ENCODE assay signal across 19 cellular contexts in the genomic region with DNA sequence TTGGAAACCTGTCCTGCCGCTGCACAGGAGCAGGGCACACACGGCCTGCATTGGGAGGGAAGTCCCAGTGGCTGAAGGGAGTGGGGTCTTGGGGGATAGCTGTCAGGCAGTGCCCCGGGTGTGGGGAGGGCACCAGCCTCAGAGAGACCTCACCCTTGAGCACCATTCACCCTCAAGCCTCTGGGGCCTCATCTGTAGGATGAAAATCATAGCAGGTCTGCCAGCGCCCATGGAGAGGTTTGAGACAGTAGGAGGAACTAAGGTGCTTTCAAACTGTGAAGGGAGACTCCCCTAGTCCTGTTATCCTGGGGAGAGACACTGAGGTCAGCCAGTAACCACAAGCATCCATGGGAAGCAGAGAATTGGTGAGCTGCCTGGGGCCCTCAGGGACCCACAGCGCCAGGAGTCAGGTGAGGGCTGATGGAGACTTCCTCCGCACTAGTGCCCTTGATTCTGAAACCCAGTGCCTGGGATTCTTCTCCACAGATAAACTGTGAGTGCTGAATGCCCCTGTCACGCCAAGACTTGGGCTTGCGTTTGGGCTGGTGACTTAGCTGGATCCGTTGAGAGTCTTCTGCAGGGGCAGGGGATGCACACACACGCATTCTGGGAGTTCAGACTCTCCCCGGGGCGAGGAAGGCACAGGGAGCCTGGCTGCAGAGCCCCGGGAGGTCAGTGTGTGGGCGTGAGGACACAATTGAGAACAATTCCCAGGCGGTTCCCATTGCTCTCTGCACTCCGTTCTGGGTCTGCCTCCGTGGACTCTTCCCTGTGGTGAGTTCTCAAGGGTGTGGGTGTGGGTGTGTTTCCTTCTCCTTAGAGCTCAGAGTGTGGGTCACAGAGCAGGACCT. TPM values are rescaled to one million over a fixed set of nuclear protein-coding genes. Genes with fewer than 3 reads are reported as not detected.
DNase-seq lines count a peak whose midpoint lies in the region; ATAC-seq and TF ChIP-seq lines count a peak whose summit lies in the region.
"Had no signal": no experiment of that assay in that cellular context is flagged by ENCODE, and none has a peak within 500 bp of the region (broad histone marks: within the 10 kb centered on the region; RNA-seq: fewer than 3 reads in every experiment).

No MANE protein-coding gene starts in this region.

- DNase-seq in choroid plexus epithelial cell (ENCODE audit: low read depth), result peak; percentile 45
- no peak for DNase-seq in hepatocyte (ENCODE audit: low spot score)
- DNase-seq in progenitor cell of endocrine pancreas (ENCODE audit: low spot score, unreplicated experiment), result peak; percentile 5
- no peak for DNase-seq in GM19240 (ENCODE audit: insufficient read length, low spot score)
- DNase-seq in stimulated activated CD4-positive, alpha-beta T cell treated with anti-CD3 and anti-CD28 coated beads, Interleukin-4, amount 100 ng/mL, for 1 hour, result no peak
- no peak for DNase-seq in activated CD4-positive, alpha-beta T cell treated with anti-CD3 and anti-CD28 coated beads, Interleukin-2, amount 50 U/mL, for 4 hours
- DNase-seq: activated CD4-positive, alpha-beta T cell treated with anti-CD3 and anti-CD28 coated beads, Interleukin-2, amount 10 ng/mL, durations not matched to agents 24 days and 14 days; activated gamma-delta T cell treated with Interleukin-2 at 50 U/mL for 16 hours; activated T-cell treated with anti-CD3 and anti-CD28 coated beads for 4 hours; C1 segment of cervical spinal cord; erythroblast; midbrain; NCI-H1694 treated with DMSO at 0.1 percent for 48 hours; T-helper 17 cell had no signal

- WGBS in hepatocyte (ENCODE audit: low lambda C conversion rate, missing lambda C conversion rate), result 75% methylated on average over 17 of the region's 17 CpGs

- CTCF ChIA-PET in HEK293 (lab: Yijun Ruan, JAX), result no interaction called here

- no peak overlapping the region for H3K4me2 ChIP-seq in hepatocyte
- H3K4me2 ChIP-seq: KMS-11 had no signal

- no peaks in the 10 kb centered on the region for H3K4me1 ChIP-seq in HEK293 (ENCODE audit: control insufficient read depth, insufficient read depth, low read length)
- H3K4me1 ChIP-seq in hepatocyte (ENCODE audit: insufficient read depth), result peaks cover 5% of the 10 kb centered on the region

- H3K4me3 Mint-ChIP-seq in progenitor cell of endocrine pancreas (ENCODE audit: low read depth), result no peak overlapping the region
- H3K4me3 Mint-ChIP-seq: activated CD4-positive, alpha-beta T cell treated with anti-CD3 and anti-CD28 coated beads, Interleukin-2, amount 10 ng/mL, durations not matched to agents 24 days and 14 days; T-helper 17 cell had no signal

- H3K27ac Mint-ChIP-seq in progenitor cell of endocrine pancreas, result no peak overlapping the region
- H3K27ac Mint-ChIP-seq: activated CD4-positive, alpha-beta T cell treated with anti-CD3 and anti-CD28 coated beads, Interleukin-2, amount 10 ng/mL, durations not matched to agents 24 days and 14 days; T-helper 17 cell had no signal

- ATAC-seq in HG03025 (IDR thresholded peaks at IDR 0.05; ENCODE audit: low FRiP score, unreplicated experiment), result no peak
- ATAC-seq: T-helper 17 cell had no signal

- H3K9me2 ChIP-seq in hepatocyte (replicated peaks; ENCODE audit: insufficient read depth), result no peaks in the 10 kb centered on the region

- TF ChIP-seq CTCF in HEK293 (tag by site-specific recombination; IDR thresholded peaks at IDR 0.05) (no peak), choroid plexus epithelial cell (conservative IDR thresholded peaks at IDR 0.05; ENCODE audit: low read depth, low read length) (no peak), hepatocyte (IDR thresholded peaks at IDR 0.05; ENCODE audit: poor library complexity) (no peak), progenitor cell of endocrine pancreas (IDR thresholded peaks at IDR 0.05; ENCODE audit: unreplicated experiment) (no peak)

- H4K20me1 ChIP-seq in hepatocyte (ENCODE audit: insufficient read depth, poor library complexity, severe bottlenecking), result no peaks in the 10 kb centered on the region

- no peaks in the 10 kb centered on the region for H3K9me3 Mint-ChIP-seq in progenitor cell of endocrine pancreas (ENCODE audit: low read depth)
- H3K9me3 Mint-ChIP-seq: activated CD4-positive, alpha-beta T cell treated with anti-CD3 and anti-CD28 coated beads, Interleukin-2, amount 10 ng/mL, durations not matched to agents 24 days and 14 days had no signal

- H3K79me2 ChIP-seq in hepatocyte, result no peaks in the 10 kb centered on the region

- peaks cover 1% of the 10 kb centered on the region for H3K4me1 Mint-ChIP-seq in progenitor cell of endocrine pancreas (ENCODE audit: low read depth)
- H3K4me1 Mint-ChIP-seq: activated CD4-positive, alpha-beta T cell treated with anti-CD3 and anti-CD28 coated beads, Interleukin-2, amount 10 ng/mL, durations not matched to agents 24 days and 14 days; T-helper 17 cell had no signal

- no peaks in the 10 kb centered on the region for H3K36me3 Mint-ChIP-seq in progenitor cell of endocrine pancreas (ENCODE audit: insufficient read depth)

- H3K36me3 ChIP-seq in HEK293 (ENCODE audit: control insufficient read depth in 2 of 2, insufficient read depth in 1 of 2, low read length in 2 of 2) (no peaks in the 10 kb centered on the region), hepatocyte (replicated peaks; ENCODE audit: insufficient read depth, low read depth) (no peaks in the 10 kb centered on the region)

- H2AFZ ChIP-seq in hepatocyte, result no peak overlapping the region

- H3K9me3 ChIP-seq in HEK293 (ENCODE audit: control insufficient read depth, insufficient read depth, low read depth, low read length) (no peaks in the 10 kb centered on the region), hepatocyte (ENCODE audit: low read depth) (no peaks in the 10 kb centered on the region)

- H3K27ac ChIP-seq in HEK293 (ENCODE audit: extremely low read depth, low read depth, low read length) (no peak overlapping the region), hepatocyte (peak overlapping the region; percentile 60)
- H3K27ac ChIP-seq: KMS-11 had no signal

- no peaks in the 10 kb centered on the region for H3K27me3 ChIP-seq in hepatocyte

- peaks cover 9% of the 10 kb centered on the region for H3K27me3 Mint-ChIP-seq in progenitor cell of endocrine pancreas
- H3K27me3 Mint-ChIP-seq: activated CD4-positive, alpha-beta T cell treated with anti-CD3 and anti-CD28 coated beads, Interleukin-2, amount 10 ng/mL, durations not matched to agents 24 days and 14 days had no signal

- H3K4me3 ChIP-seq in HEK293 (ENCODE audit: low read depth, low read length) (no peak overlapping the region), choroid plexus epithelial cell (ENCODE audit: low read depth, low read length) (no peak overlapping the region), hepatocyte (no peak overlapping the region)

- POLR2A ChIA-PET in HEK293 (lab: Yijun Ruan, JAX), result no interaction called here

TF ChIP-seq in HEK293, 187 proteins besides CTCF, POLR2A, EP300 and RAD21:
- TF ChIP-seq ZNF624 (tag by site-specific recombination; IDR thresholded peaks at IDR 0.05), result no peak
- peak; percentile 36; the same call in 1 of the 2 replicates for TF ChIP-seq ZFHX2 (tag by site-specific recombination; conservative IDR thresholded peaks at IDR 0.05)
- peak; percentile 65 for TF ChIP-seq GLIS1 (tag by site-specific recombination; IDR thresholded peaks at IDR 0.05)
- no peak for TF ChIP-seq MYNN (tag by site-specific recombination; IDR thresholded peaks at IDR 0.05; ENCODE audit: borderline replicate concordance)
- no peak for TF ChIP-seq MEIS1 (CRISPR knock-in tag; IDR thresholded peaks at IDR 0.05; ENCODE audit: borderline replicate concordance)
- peak; percentile 47; the same call in 1 of the 2 replicates for TF ChIP-seq EGR2 (tag by site-specific recombination; IDR thresholded peaks at IDR 0.05; ENCODE audit: low read depth)

RNA-seq across cellular contexts. Expression of a gene that starts 37.8 kb away (rescaled TPM):
- total RNA-seq in hepatocyte, result 2.2 and 2.3 TPM in 2 replicates
- 7.0 and 8.4 TPM in 2 replicates for polyA plus RNA-seq in hepatocyte
- total RNA-seq in progenitor cell of endocrine pancreas, result 27.9 and 28.9 TPM in 2 replicates
- total RNA-seq: activated CD4-positive, alpha-beta T cell treated with anti-CD3 and anti-CD28 coated beads, Interleukin-2, amount 10 ng/mL, durations not matched to agents 24 days and 14 days; bronchial epithelial cell; SK-MEL-5 had no signal

Comparison
In these comparisons a context has a peak if more than half of its experiments do, and no peak if none do; other contexts are left out.
1. DNase-seq: peak in choroid plexus epithelial cell (single experiment) and progenitor cell of endocrine pancreas (single experiment); none in hepatocyte (single experiment), GM19240 (single experiment), stimulated activated CD4-positive, alpha-beta T cell treated with anti-CD3 and anti-CD28 coated beads, Interleukin-4, amount 100 ng/mL, for 1 hour (single experiment) and activated CD4-positive, alpha-beta T cell treated with anti-CD3 and anti-CD28 coated beads, Interleukin-2, amount 50 U/mL, for 4 hours (0 of 2).